Comparison of ENCODE assay signal across 30 cellular contexts in the genomic region with DNA sequence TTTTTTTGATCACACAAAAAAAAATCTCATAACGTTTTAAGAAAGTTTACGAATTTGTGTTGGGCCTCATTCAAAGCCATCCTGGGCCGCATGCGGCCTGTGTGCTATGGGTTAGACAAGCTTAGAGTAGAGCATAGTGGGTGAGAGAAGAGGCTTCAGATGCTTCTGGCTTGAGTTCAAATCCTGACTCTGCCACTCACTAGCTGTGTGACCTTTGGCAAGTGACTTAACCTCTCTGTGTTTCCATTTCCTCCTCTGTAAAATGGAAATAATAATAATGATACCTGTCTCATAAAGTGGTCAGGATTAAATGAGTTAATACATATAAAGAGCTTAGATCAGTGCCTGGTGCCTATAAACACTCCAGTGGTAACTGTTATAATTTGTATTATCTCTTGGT. TPM values are rescaled to one million over a fixed set of nuclear protein-coding genes. Genes with fewer than 3 reads are reported as not detected.
DNase-seq lines count a peak whose midpoint lies in the region; ATAC-seq, FAIRE-seq and TF ChIP-seq lines count a peak whose summit lies in the region.
"Had no signal": no experiment of that assay in that cellular context is flagged by ENCODE, and none has a peak within 500 bp of the region (broad histone marks: within the 10 kb centered on the region; RNA-seq: fewer than 3 reads in every experiment).

No MANE protein-coding gene starts in this region.

- no peaks in the 10 kb centered on the region for H3K9me3 ChIP-seq in HCT116 (ENCODE audit: control insufficient read depth in 1 of 2, insufficient read depth in 1 of 2, low read depth in 1 of 2, low read length in 2 of 2)
- no peaks in the 10 kb centered on the region for H3K9me3 ChIP-seq in GM12878 (replicated peaks; ENCODE audit: control insufficient read depth, insufficient read depth, low read length)
- H3K9me3 ChIP-seq in smooth muscle cell (replicated peaks; ENCODE audit: low read depth), result no peaks in the 10 kb centered on the region
- no peaks in the 10 kb centered on the region for H3K9me3 ChIP-seq in mammary epithelial cell (replicated peaks; ENCODE audit: insufficient read depth, low read length)
- H3K9me3 ChIP-seq: BLaER1, spleen, tibial nerve had no signal

- SMC1A ChIA-PET in GM12878 (lab: Charles Lee; ENCODE audit: uncharacterized antibody, unreplicated experiment), result interaction anchor here (1.2 to 1.7 kb wide), 3 partner anchors 11 to 79 kb away, joined by 4 to 6 read pairs (median 4); no protein-coding TSS in a partner anchor

- no peaks in the 10 kb centered on the region for H3K9me3 Mint-ChIP-seq in activated naive CD4-positive, alpha-beta T cell treated with anti-CD3 and anti-CD28 coated beads for 36 hours
- H3K9me3 Mint-ChIP-seq: activated CD4-positive, alpha-beta T cell treated with anti-CD3 and anti-CD28 coated beads, Interleukin-2, amount 10 ng/mL, durations not matched to agents 7 days and 5 days; activated naive CD8-positive, alpha-beta T cell treated with anti-CD3 and anti-CD28 coated beads, Interleukin-2, amount 10 ng/mL, durations not matched to agents 7 days and 5 days had no signal

- no peak for TF ChIP-seq CTCF in HCT116 (IDR thresholded peaks at IDR 0.05 in 2 of 3, conservative IDR thresholded peaks at IDR 0.05 in 1 of 3; ENCODE audit: borderline replicate concordance in 1 of 3, insufficient read depth in 1 of 3, low read depth in 2 of 3, low read length in 2 of 3)
- TF ChIP-seq CTCF in GM12878 (IDR thresholded peaks at IDR 0.05 in 2 of 3, conservative IDR thresholded peaks at IDR 0.05 in 1 of 3; ENCODE audit: control insufficient read depth in 2 of 3, extremely low read depth in 1 of 3, insufficient read depth in 1 of 3, low read depth in 3 of 3, low read length in 3 of 3), result no peak
- no peak for TF ChIP-seq CTCF in smooth muscle cell (IDR thresholded peaks at IDR 0.05; ENCODE audit: borderline replicate concordance, insufficient read depth, poor library complexity, severe bottlenecking)
- no peak for TF ChIP-seq CTCF in mammary epithelial cell (conservative IDR thresholded peaks at IDR 0.05 in 1 of 2, IDR thresholded peaks at IDR 0.05 in 1 of 2; ENCODE audit: extremely low read depth in 1 of 2, insufficient read depth in 1 of 2, low read depth in 1 of 2, low read length in 2 of 2)

- BruUV-seq in HCT116 (replicated peaks; lab: Mats Ljungman, UMichigan) (no TSS peak), GM12878 (replicated peaks; lab: Mats Ljungman, UMichigan) (no TSS peak), mammary epithelial cell (replicated peaks; lab: Mats Ljungman, UMichigan) (no TSS peak)

- H3K79me2 ChIP-seq in HCT116 (ENCODE audit: insufficient read depth, low read length), result peaks cover 8% of the 10 kb centered on the region; the same call in 1 of the 2 replicates
- H3K79me2 ChIP-seq in GM12878 (ENCODE audit: control insufficient read depth, insufficient read depth, low read length), result peaks cover 3% of the 10 kb centered on the region
- no peaks in the 10 kb centered on the region for H3K79me2 ChIP-seq in smooth muscle cell (ENCODE audit: low read depth)
- H3K79me2 ChIP-seq in mammary epithelial cell (ENCODE audit: insufficient read depth, low read length), result no peaks in the 10 kb centered on the region

- peak overlapping the region; percentile 68; the same call in 1 of the 2 replicates for H3K4me2 ChIP-seq in HCT116 (ENCODE audit: low read length)
- no peak overlapping the region for H3K4me2 ChIP-seq in GM12878 (ENCODE audit: control insufficient read depth, insufficient read depth)
- H3K4me2 ChIP-seq in smooth muscle cell, result no peak overlapping the region
- H3K4me2 ChIP-seq in mammary epithelial cell (ENCODE audit: insufficient read depth, low read depth, low read length), result no peak overlapping the region
- H3K4me2 ChIP-seq: BLaER1 had no signal

- dilution Hi-C loops in mammary epithelial cell (cut with HindIII; ENCODE audit: low sequenced_read_pairs), result loop anchor here (5.0 kb wide), 2 partner anchors 69 to 104 kb away; no protein-coding TSS in a partner anchor

- no peak for DNase-seq in activated naive CD4-positive, alpha-beta T cell treated with anti-CD3 and anti-CD28 coated beads for 36 hours
- no peak for DNase-seq in activated naive CD4-positive, alpha-beta T cell treated with anti-CD3 and anti-CD28 coated beads, Interleukin-2, amount 50 U/mL, for 16 hours
- DNase-seq in HCT116 (ENCODE audit: low read depth, low spot score) (no peak), GM12878 (ENCODE audit: low read depth, low spot score) (no peak), smooth muscle cell (lab: John Stamatoyannopoulos, UW; ENCODE audit: unreplicated experiment) (no peak), mammary epithelial cell (no peak)
- DNase-seq: activated CD4-positive, alpha-beta T cell treated with anti-CD3 and anti-CD28 coated beads, Interleukin-2, amount 10 ng/mL, durations not matched to agents 7 days and 5 days; activated naive CD8-positive, alpha-beta T cell treated with anti-CD3 and anti-CD28 coated beads, Interleukin-2, amount 10 ng/mL, durations not matched to agents 7 days and 5 days; caudate nucleus; cortex of kidney; erythroblast; KBM-7; mesenchymal stem cell; NCI-H1092; NCI-H1694 treated with DMSO at 0.1 percent for 48 hours; right cardiac atrium; SIG-M5; stimulated activated CD4-positive, alpha-beta T cell treated with anti-CD3 and anti-CD28 coated beads, Interleukin-2, amount 100 ng/mL, for 24 hours; stimulated activated CD8-positive, alpha-beta memory T cell treated with anti-CD3 and anti-CD28 coated beads, Interleukin-4, amount 100 ng/mL, for 48 hours; T1000 had no signal

- H3K4me1 Mint-ChIP-seq in activated naive CD4-positive, alpha-beta T cell treated with anti-CD3 and anti-CD28 coated beads for 36 hours (ENCODE audit: low read depth), result peaks cover 22% of the 10 kb centered on the region

- H3K4me1 ChIP-seq in HCT116 (ENCODE audit: control insufficient read depth in 1 of 2, insufficient read depth in 2 of 2, low read length in 2 of 2) (peaks cover 25 to 46% of the 10 kb centered on the region in 2 experiments), GM12878 (ENCODE audit: control insufficient read depth, insufficient read depth, low read length) (peaks cover 9% of the 10 kb centered on the region), smooth muscle cell (ENCODE audit: low read depth) (no peaks in the 10 kb centered on the region), mammary epithelial cell (ENCODE audit: insufficient read depth, low read length) (peaks cover 12% of the 10 kb centered on the region)

- TF ChIP-seq POLR2A in HCT116 (IDR thresholded peaks at IDR 0.05; ENCODE audit: borderline replicate concordance, extremely low read depth, insufficient read depth, insufficient read length) (no peak), GM12878 (IDR thresholded peaks at IDR 0.05; ENCODE audit: low read depth, low read length) (no peak)

- in situ Hi-C loops in GM12878 (cut with MboI), result no loop called here
- in situ Hi-C loops in mammary epithelial cell (cut with MboI; ENCODE audit: low sequenced_read_pairs in 2 of 2), result loop anchor here in 1 of 2 donors (10.0 kb wide), 1 partner anchor 81 kb away; the partner anchor contains the start of gene P2RX7

- H3K36me3 ChIP-seq in HCT116 (ENCODE audit: control insufficient read depth in 1 of 2, insufficient read depth in 2 of 2, low read length in 2 of 2), result no peaks in the 10 kb centered on the region
- H3K36me3 ChIP-seq in GM12878 (ENCODE audit: control insufficient read depth in 2 of 2, insufficient read depth in 2 of 2, low read length in 1 of 2), result no peaks in the 10 kb centered on the region; a peak in 1 of 4 replicates
- no peaks in the 10 kb centered on the region for H3K36me3 ChIP-seq in smooth muscle cell (ENCODE audit: low read depth)
- H3K36me3 ChIP-seq in mammary epithelial cell (ENCODE audit: insufficient read depth, low read length), result no peaks in the 10 kb centered on the region

- intact Hi-C loops in activated naive CD4-positive, alpha-beta T cell treated with anti-CD3 and anti-CD28 coated beads for 36 hours (cut with micrococcal nuclease), result loop anchor here (10.0 kb wide), 1 partner anchor 631 kb away; the partner anchor contains the start of gene POP5
- intact Hi-C loops in HCT116 (cut with micrococcal nuclease) (loop anchor here (5.0 kb wide), 1 partner anchor 84 kb away; the partner anchor contains the start of gene P2RX7), GM12878 (cut with micrococcal nuclease; ENCODE audit: unreplicated experiment) (no loop called here), mammary epithelial cell (cut with micrococcal nuclease) (no loop called here)

- WGBS in GM12878 (ENCODE audit: insufficient coverage, insufficient replicate concordance, low lambda C conversion rate, missing lambda C conversion rate), result 83% methylated on average over 4 of the region's 4 CpGs
- 96% methylated on average over 4 of the region's 4 CpGs for WGBS in smooth muscle cell (ENCODE audit: low lambda C conversion rate)
- WGBS in mammary epithelial cell (ENCODE audit: low coverage, missing lambda C conversion rate), result 96% methylated on average over 4 of the region's 4 CpGs

- CTCF ChIA-PET in activated naive CD4-positive, alpha-beta T cell treated with anti-CD3 and anti-CD28 coated beads for 36 hours (lab: Charles Lee), result interaction anchor here (0.6 kb wide), 1 partner anchor 155 kb away, joined by 4 read pairs; no protein-coding TSS in a partner anchor
- CTCF ChIA-PET in HCT116 (lab: Charles Lee) (no interaction called here), GM12878 (lab: Yijun Ruan, JAX) (interaction anchor here (1.0 to 2.4 kb wide), 3 partner anchors 15 to 83 kb away, joined by 4 to 7 read pairs (median 6); partner anchors contain the start of gene P2RX7), mammary epithelial cell (lab: Charles Lee; ENCODE audit: low non-redundant PET) (no interaction called here)

- H3K27ac ChIP-seq in HCT116 (ENCODE audit: low read depth, low read length) (no peak overlapping the region), GM12878 (ENCODE audit: control insufficient read depth, insufficient read depth) (no peak overlapping the region), smooth muscle cell (ENCODE audit: low read depth) (peak overlapping the region; percentile 96), mammary epithelial cell (ENCODE audit: insufficient read depth, low read depth, low read length) (no peak overlapping the region)
- H3K27ac ChIP-seq: BLaER1, VCaP had no signal

- ATAC-seq in HCT116, result no peak
- ATAC-seq in GM12878, result no peak
- ATAC-seq in GM18870 (IDR thresholded peaks at IDR 0.05; ENCODE audit: unreplicated experiment), result no peak
- no peak for ATAC-seq in GM19395 (IDR thresholded peaks at IDR 0.05; ENCODE audit: unreplicated experiment)
- ATAC-seq: left lobe of liver, right cardiac atrium had no signal

- no peak for TF ChIP-seq EP300 in GM12878 (IDR thresholded peaks at IDR 0.05; ENCODE audit: borderline replicate concordance in 1 of 2, control insufficient read depth in 1 of 2, low read depth in 2 of 2, low read length in 2 of 2)

- H3K27me3 Mint-ChIP-seq in activated naive CD4-positive, alpha-beta T cell treated with anti-CD3 and anti-CD28 coated beads for 36 hours (ENCODE audit: low read depth), result no peaks in the 10 kb centered on the region
- H3K27me3 Mint-ChIP-seq: activated CD4-positive, alpha-beta T cell treated with anti-CD3 and anti-CD28 coated beads, Interleukin-2, amount 10 ng/mL, durations not matched to agents 7 days and 5 days; activated naive CD8-positive, alpha-beta T cell treated with anti-CD3 and anti-CD28 coated beads, Interleukin-2, amount 10 ng/mL, durations not matched to agents 7 days and 5 days had no signal

- H3K9me2 ChIP-seq in HCT116 (ENCODE audit: insufficient read depth), result no peaks in the 10 kb centered on the region

- no peak overlapping the region for H3K9ac ChIP-seq in HCT116 (ENCODE audit: low read length)
- no peak overlapping the region for H3K9ac ChIP-seq in GM12878 (ENCODE audit: control insufficient read depth, insufficient read depth, low read length)
- H3K9ac ChIP-seq in smooth muscle cell (ENCODE audit: low read depth), result no peak overlapping the region
- no peak overlapping the region for H3K9ac ChIP-seq in mammary epithelial cell (ENCODE audit: insufficient read depth, low read length)
- H3K9ac ChIP-seq: BLaER1 had no signal

- peaks cover 13% of the 10 kb centered on the region for H3K36me3 Mint-ChIP-seq in activated naive CD4-positive, alpha-beta T cell treated with anti-CD3 and anti-CD28 coated beads for 36 hours (ENCODE audit: low read depth)

- H3K27ac Mint-ChIP-seq in activated naive CD4-positive, alpha-beta T cell treated with anti-CD3 and anti-CD28 coated beads for 36 hours, result peak overlapping the region; percentile 10

- H4K20me1 ChIP-seq in HCT116 (ENCODE audit: insufficient read depth), result no peaks in the 10 kb centered on the region
- no peaks in the 10 kb centered on the region for H4K20me1 ChIP-seq in GM12878 (ENCODE audit: control insufficient read depth, insufficient read depth)
- no peaks in the 10 kb centered on the region for H4K20me1 ChIP-seq in smooth muscle cell (ENCODE audit: low read depth)
- no peaks in the 10 kb centered on the region for H4K20me1 ChIP-seq in mammary epithelial cell (ENCODE audit: insufficient read depth, low read length)
- H4K20me1 ChIP-seq: BLaER1 had no signal

- H3K4me3 Mint-ChIP-seq in activated naive CD4-positive, alpha-beta T cell treated with anti-CD3 and anti-CD28 coated beads for 36 hours, result no peak overlapping the region
- H3K4me3 Mint-ChIP-seq: activated CD4-positive, alpha-beta T cell treated with anti-CD3 and anti-CD28 coated beads, Interleukin-2, amount 10 ng/mL, durations not matched to agents 7 days and 5 days; activated naive CD8-positive, alpha-beta T cell treated with anti-CD3 and anti-CD28 coated beads, Interleukin-2, amount 10 ng/mL, durations not matched to agents 7 days and 5 days had no signal

- H2AFZ ChIP-seq in HCT116 (ENCODE audit: low read depth, low read length, poor library complexity, severe bottlenecking), result no peak overlapping the region
- no peak overlapping the region for H2AFZ ChIP-seq in GM12878 (ENCODE audit: control insufficient read depth, low read depth, low read length)
- H2AFZ ChIP-seq in smooth muscle cell (ENCODE audit: low read depth), result no peak overlapping the region
- H2AFZ ChIP-seq in mammary epithelial cell (ENCODE audit: low read depth, low read length), result no peak overlapping the region

- POLR2A ChIA-PET in HCT116 (lab: Charles Lee) (no interaction called here), GM12878 (lab: Charles Lee) (interaction anchor here (0.5 to 1.0 kb wide), 3 partner anchors 56 to 311 kb away, joined by 3 read pairs; no protein-coding TSS in a partner anchor)

- H3K27me3 ChIP-seq in HCT116 (ENCODE audit: insufficient read depth, low read length) (no peaks in the 10 kb centered on the region), GM12878 (replicated peaks in 1 of 2; ENCODE audit: control insufficient read depth in 2 of 2, insufficient read depth in 2 of 2, low read length in 1 of 2) (no peaks in the 10 kb centered on the region), smooth muscle cell (ENCODE audit: low read depth) (no peaks in the 10 kb centered on the region), mammary epithelial cell (ENCODE audit: insufficient read depth, low read length) (no peaks in the 10 kb centered on the region)
- H3K27me3 ChIP-seq: BLaER1, spleen, tibial nerve had no signal

- no peak for TF ChIP-seq RAD21 in HCT116 (IDR thresholded peaks at IDR 0.05; ENCODE audit: low read depth)
- no peak for TF ChIP-seq RAD21 in GM12878 (IDR thresholded peaks at IDR 0.05; ENCODE audit: insufficient read depth, low read depth, low read length)

- RAD21 ChIA-PET in HCT116 (lab: Charles Lee; ENCODE audit: low non-redundant PET in 1 of 2, low total read pairs in 2 of 2, uncharacterized antibody in 2 of 2, unreplicated experiment in 2 of 2) (interaction anchor here in 1 of 2 experiments (0.6 kb wide), 1 partner anchor 104 kb away, joined by 3 read pairs; no protein-coding TSS in a partner anchor), GM12878 (lab: Charles Lee; ENCODE audit: unreplicated experiment) (interaction anchor here (1.0 to 1.9 kb wide), 4 partner anchors 11 to 156 kb away, joined by 3 to 4 read pairs (median 4); partner anchors contain the start of gene P2RX7)

- no peak for FAIRE-seq in GM12878 (lab: Jason Lieb, UNC)
- FAIRE-seq: astrocyte, H54, HTR-8/SVneo had no signal

- H3K4me3 ChIP-seq in HCT116 (replicated peaks in 1 of 2; ENCODE audit: low read depth in 1 of 2, low read length in 2 of 2), result no peak overlapping the region
- no peak overlapping the region for H3K4me3 ChIP-seq in GM12878
- H3K4me3 ChIP-seq in smooth muscle cell, result no peak overlapping the region
- H3K4me3 ChIP-seq in mammary epithelial cell (replicated peaks in 1 of 3; ENCODE audit: insufficient read depth in 1 of 3, low read depth in 2 of 3, low read length in 3 of 3), result no peak overlapping the region
- H3K4me3 ChIP-seq: BLaER1, spleen, tibial nerve had no signal

- peaks cover 9% of the 10 kb centered on the region for H3F3A ChIP-seq in smooth muscle cell (ENCODE audit: low read depth)

RNA-seq across cellular contexts. Expression of gene P2RX4, which starts 6.2 kb away (rescaled TPM):
- 10 to 100 TPM; 14.2 to 18.0 TPM for total RNA-seq in activated naive CD4-positive, alpha-beta T cell treated with anti-CD3 and anti-CD28 coated beads for 36 hours
- 17.1 TPM for total RNA-seq in HCT116 (2021; ENCODE audit: unreplicated experiment)
- 42.2 and 54.7 TPM in 2 replicates for polyA plus RNA-seq in HCT116 (2012)
- total RNA-seq in GM12878 (2013; cell fraction: nucleolus; rRNA removed), result 75.0 TPM in 2 replicates
- 25.3 and 28.0 TPM in 2 replicates for total RNA-seq in GM12878 (2014; rRNA removed)
- 15.3 and 17.3 TPM in 2 replicates for total RNA-seq in GM12878 (2014; rRNA removed; fragmentation: Illumina TruSeq; extraction: Trizol)
- total RNA-seq in GM12878 (2021), result 17.0 and 18.6 TPM in 2 replicates
- 12.3 TPM for polyA plus RNA-seq in GM12878 (2011; ENCODE audit: low read depth)
- 35.2 and 43.4 TPM in 2 replicates for polyA plus RNA-seq in GM12878 (2011; rRNA removed)
- 46.5 and 63.0 TPM in 2 replicates for polyA plus RNA-seq in GM12878 (2011; cell fraction: cytosol; rRNA removed)
- 59.7 and 68.9 TPM in 2 replicates for polyA plus RNA-seq in GM12878 (2011; cell fraction: nucleus; rRNA removed)
- polyA plus RNA-seq in GM12878 (2012), result 16.2 and 20.4 TPM in 2 replicates
- polyA plus RNA-seq in GM12878 (2014; fragmentation: Illumina TruSeq; extraction: Trizol), result 10.4 and 16.2 TPM in 2 replicates
- polyA plus RNA-seq in GM12878 (2014; fragmentation: Nextera tagmentation; extraction: Ambion mirVana), result 10 to 100 TPM in 1 of 2 experiments, 1 to 10 TPM in 1; 9.0 to 11.3 TPM
- polyA plus RNA-seq in GM12878 (2014; rRNA removed), result 28.4 and 31.7 TPM in 2 replicates
- 10 to 100 TPM; 22.4 to 27.4 TPM for polyA plus RNA-seq in GM12878 (2016; fragmentation: Nextera tagmentation; extraction: Ambion mirVana)
- polyA minus RNA-seq in GM12878 (2011; rRNA and poly(A)+ RNA removed), result 54.9 and 57.2 TPM in 2 replicates
- polyA minus RNA-seq in GM12878 (2011; cell fraction: cytosol; rRNA and poly(A)+ RNA removed), result 9.9 and 10.8 TPM in 2 replicates
- polyA minus RNA-seq in GM12878 (2011; cell fraction: nucleus; rRNA and poly(A)+ RNA removed), result 25.8 and 32.5 TPM in 2 replicates
- total RNA-seq in smooth muscle cell, result 18.1 and 32.2 TPM in 2 replicates
- polyA plus RNA-seq in smooth muscle cell, result 16.8 and 20.6 TPM in 2 replicates
- 1 to 10 TPM; 5.0 to 5.4 TPM for total RNA-seq in mammary epithelial cell
- 3.3 TPM for polyA plus RNA-seq in mammary epithelial cell
- polyA minus RNA-seq in mammary epithelial cell, result 14.1 TPM

Comparison
In these comparisons a context has a peak if more than half of its experiments do, and no peak if none do; other contexts are left out.
1. CTCF ChIA-PET loops: an anchor here in activated naive CD4-positive, alpha-beta T cell treated with anti-CD3 and anti-CD28 coated beads for 36 hours (0.6 kb wide) and GM12878 (1.0 to 2.4 kb wide); none called in HCT116 and mammary epithelial cell.
2. intact Hi-C loops: an anchor here in activated naive CD4-positive, alpha-beta T cell treated with anti-CD3 and anti-CD28 coated beads for 36 hours (10.0 kb wide) and HCT116 (5.0 kb wide); none called in GM12878 and mammary epithelial cell.